In genomic region chr22:46083383-46084350, GRCh38 we compare ENCODE assay signal across 12 cellular contexts.
DNase-seq lines count a peak whose midpoint lies in the region; ATAC-seq, FAIRE-seq and TF ChIP-seq lines count a peak whose summit lies in the region.
"Had no signal": no experiment of that assay in that cellular context is flagged by ENCODE, and none has a peak within 500 bp of the region (broad histone marks: within the 10 kb centered on the region; RNA-seq: fewer than 3 reads in every experiment).

No MANE protein-coding gene starts in this region.

- dilution Hi-C loops in keratinocyte (cut with MboI; ENCODE audit: extremely low pct_ligation_motif_present, low sequenced_read_pairs) = no loop called here

- H3K27ac ChIP-seq in HEK293 (ENCODE audit: extremely low read depth, low read depth, low read length) = peak overlapping the region; percentile 2; the same call in 1 of the 2 replicates
- H3K27ac ChIP-seq in brain microvascular endothelial cell = no peak overlapping the region
- H3K27ac ChIP-seq in keratinocyte (ENCODE audit: control insufficient read depth, insufficient read depth, low read length) = peak overlapping the region; percentile 98
- peak overlapping the region; percentile 82 to 100 (median 99) for H3K27ac ChIP-seq in stomach

- no peak for TF ChIP-seq POLR2A in stomach (IDR thresholded peaks at IDR 0.05)

- no peak for TF ChIP-seq EP300 in stomach (IDR thresholded peaks at IDR 0.05)

- H3K4me1 ChIP-seq in HEK293 (ENCODE audit: control insufficient read depth, insufficient read depth, low read length) (peaks cover 7% of the 10 kb centered on the region), keratinocyte (ENCODE audit: control insufficient read depth, extremely low read depth, insufficient read depth, low read length) (peaks cover 70% of the 10 kb centered on the region), stomach (peaks cover 78 to 99% (median 86%) of the 10 kb centered on the region in 4 donors)

- CTCF ChIA-PET in HEK293 (lab: Yijun Ruan, JAX) = interaction anchor here (1.5 to 2.0 kb wide), 2 partner anchors 76 to 77 kb away, joined by 5 to 11 read pairs; no protein-coding TSS in a partner anchor

- H2AFZ ChIP-seq in keratinocyte (ENCODE audit: control insufficient read depth, low read length) = no peak overlapping the region

- WGBS in stomach, 5 donors = 53 to 69% (median 57%) methylated on average over 22 to 24 of the region's 24 CpGs

- no peaks in the 10 kb centered on the region for H3K27me3 ChIP-seq in brain microvascular endothelial cell (replicated peaks)
- H3K27me3 ChIP-seq in keratinocyte (ENCODE audit: control insufficient read depth, extremely low read depth, insufficient read depth, low read length) = no peaks in the 10 kb centered on the region
- H3K27me3 ChIP-seq in stomach = no peaks in the 10 kb centered on the region

- peak overlapping the region; percentile 99 for H3K9ac ChIP-seq in keratinocyte (ENCODE audit: control insufficient read depth, extremely low read depth, insufficient read depth, low read length)

- no peaks in the 10 kb centered on the region for H3K9me1 ChIP-seq in keratinocyte (ENCODE audit: control insufficient read depth, extremely low read depth, insufficient read depth, low read length)

- H3K36me3 ChIP-seq in HEK293 (ENCODE audit: control insufficient read depth in 2 of 2, insufficient read depth in 1 of 2, low read length in 2 of 2) (peaks cover 0 to 14% of the 10 kb centered on the region in 2 experiments; a peak in 1 of 3 replicates), brain microvascular endothelial cell (replicated peaks) (peaks cover 31% of the 10 kb centered on the region), keratinocyte (ENCODE audit: control insufficient read depth in 2 of 2, extremely low read depth in 1 of 2, insufficient read depth in 2 of 2, low read length in 2 of 2) (peaks cover 13 to 51% of the 10 kb centered on the region in 2 experiments), stomach (peaks cover 15 to 20% (median 17%) of the 10 kb centered on the region in 4 donors)

- H4K20me1 ChIP-seq in keratinocyte (ENCODE audit: control insufficient read depth, extremely low read depth, insufficient read depth, low read length) = peaks cover 12% of the 10 kb centered on the region

- H3K4me3 ChIP-seq in HEK293 (ENCODE audit: low read depth, low read length) (no peak overlapping the region), brain microvascular endothelial cell (ENCODE audit: low read depth, low read length) (peak overlapping the region; percentile 15), keratinocyte (ENCODE audit: control insufficient read depth in 2 of 3, extremely low read depth in 1 of 3, insufficient read depth in 2 of 3, low read depth in 1 of 3, low read length in 3 of 3) (peak overlapping the region; percentile 51 to 96 (median 95)), stomach (peak overlapping the region in 2 of 4 donors; percentile 7 to 43)

- H3K79me2 ChIP-seq in keratinocyte (ENCODE audit: control insufficient read depth, insufficient read depth, low read length) = peaks cover 100% of the 10 kb centered on the region

- no peak for ATAC-seq in HG03571 (IDR thresholded peaks at IDR 0.05; ENCODE audit: unreplicated experiment)

- no peaks in the 10 kb centered on the region for H3K9me3 ChIP-seq in HEK293 (ENCODE audit: control insufficient read depth, insufficient read depth, low read depth, low read length)
- H3K9me3 ChIP-seq in keratinocyte (ENCODE audit: control insufficient read depth, low read depth, low read length) = no peaks in the 10 kb centered on the region
- no peaks in the 10 kb centered on the region for H3K9me3 ChIP-seq in stomach

- POLR2A ChIA-PET in HEK293 (lab: Yijun Ruan, JAX) = interaction anchor here (1.1 to 1.6 kb wide), 2 partner anchors 11 to 14 kb away, joined by 3 to 5 read pairs; no protein-coding TSS in a partner anchor

- intact Hi-C loops in stomach (cut with DNase I; ENCODE audit: low total_unique reads) = no loop called here

- FAIRE-seq in keratinocyte (lab: Jason Lieb, UNC) = no peak
- FAIRE-seq: islet of Langerhans had no signal

- TF ChIP-seq CTCF in HEK293 (tag by site-specific recombination; IDR thresholded peaks at IDR 0.05) = no peak
- TF ChIP-seq CTCF in brain microvascular endothelial cell (IDR thresholded peaks at IDR 0.05; ENCODE audit: low read depth, low read length, missing control alignments) = no peak
- no peak for TF ChIP-seq CTCF in keratinocyte (optimal IDR thresholded peaks at IDR 0.05 in 1 of 3, IDR thresholded peaks at IDR 0.05 in 1 of 3, conservative IDR thresholded peaks at IDR 0.05 in 1 of 3; ENCODE audit: extremely low read depth in 1 of 3, insufficient read depth in 2 of 3, low read length in 3 of 3)
- no peak for TF ChIP-seq CTCF in stomach (IDR thresholded peaks at IDR 0.05)

- peak overlapping the region; percentile 81 for H3K4me2 ChIP-seq in keratinocyte (ENCODE audit: control insufficient read depth, extremely low read depth, insufficient read depth, low read depth, low read length)

- no peak for DNase-seq in brain microvascular endothelial cell
- DNase-seq in keratinocyte (ENCODE audit: low read depth, low spot score) = no peak
- peak; percentile 26 for DNase-seq in stomach
- no peak for DNase-seq in NCI-H510A treated with DMSO at 0.1 percent for 48 hours (lab: John Stamatoyannopoulos, UW)
- no peak for DNase-seq in H4 (ENCODE audit: low spot score)
- no peak for DNase-seq in NOMO-1 (lab: John Stamatoyannopoulos, UW; ENCODE audit: unreplicated experiment in 2 of 2)
- DNase-seq: DMS 273 treated with DMSO at 0.1 percent for 48 hours, NCI-H345, T-helper 1 cell had no signal

- in situ Hi-C loops in brain microvascular endothelial cell (cut with HindIII; ENCODE audit: low pct_ligation_motif_present, low sequenced_read_pairs) = no loop called here

TF ChIP-seq in HEK293, 187 proteins besides CTCF, POLR2A, EP300 and RAD21 (continues in another document):
- peak; percentile 30; the same call in 1 of the 2 replicates for TF ChIP-seq SCRT1 (tag by site-specific recombination; IDR thresholded peaks at IDR 0.05; ENCODE audit: borderline replicate concordance)
- TF ChIP-seq ZNF18 (tag by site-specific recombination; IDR thresholded peaks at IDR 0.05) = 0 out of 2 replicates have a peak, but pooled peaks have one; percentile 11
- TF ChIP-seq PRDM6 (tag by site-specific recombination; IDR thresholded peaks at IDR 0.05) = peak; percentile 99
- peak; percentile 70 for TF ChIP-seq FEZF1 (tag by site-specific recombination; IDR thresholded peaks at IDR 0.05)
- TF ChIP-seq ZNF518A (tag by site-specific recombination; conservative IDR thresholded peaks at IDR 0.05; ENCODE audit: low read depth) = no peak
